8 cellular contexts compared by ENCODE assay signal in genomic region chr20:36491901-36492617, GRCh38. TPM values are rescaled to one million over a fixed set of nuclear protein-coding genes. Genes with fewer than 3 reads are reported as not detected.
DNase-seq lines count a peak whose midpoint lies in the region; ATAC-seq and TF ChIP-seq lines count a peak whose summit lies in the region.

No MANE protein-coding gene starts in this region.

- H3K27me3 ChIP-seq in mesendoderm (ENCODE audit: insufficient read depth, low read length, poor library complexity): no peaks in the 10 kb centered on the region

- peak overlapping the region; percentile 53 for H3K9ac ChIP-seq in mesendoderm (ENCODE audit: low read length)

- no peak overlapping the region for H3K4ac ChIP-seq in mesendoderm (ENCODE audit: low read depth, low read length)

- peak overlapping the region; percentile 69 for H3K56ac ChIP-seq in mesendoderm (ENCODE audit: low read length)

- peaks cover 27% of the 10 kb centered on the region for H3K4me1 Mint-ChIP-seq in activated naive CD8-positive, alpha-beta T cell treated with anti-CD3 and anti-CD28 coated beads, Interleukin-2, amount 50 U/mL, for 24 hours

- H2BK15ac ChIP-seq in mesendoderm (replicated peaks; ENCODE audit: low read depth): no peak overlapping the region

- no peaks in the 10 kb centered on the region for H3K9me3 Mint-ChIP-seq in activated naive CD8-positive, alpha-beta T cell treated with anti-CD3 and anti-CD28 coated beads, Interleukin-2, amount 50 U/mL, for 24 hours

- TF ChIP-seq POLR2A in GM18505 (IDR thresholded peaks at IDR 0.05; ENCODE audit: borderline replicate concordance, extremely low read depth, insufficient read depth, insufficient read length): peak; percentile 25

- H3K23ac ChIP-seq in mesendoderm (ENCODE audit: low read length): no peak overlapping the region

- H3K4me2 ChIP-seq in mesendoderm (ENCODE audit: low read length): no peak overlapping the region

- no peak overlapping the region for H2BK120ac ChIP-seq in mesendoderm (ENCODE audit: low read depth, low read length)

- H3K4me1 ChIP-seq in mesendoderm (ENCODE audit: control insufficient read depth, low read depth, low read length): peaks cover 13% of the 10 kb centered on the region

- H2BK5ac ChIP-seq in mesendoderm (ENCODE audit: low read length): no peak overlapping the region

- peaks cover 2% of the 10 kb centered on the region for H3K36me3 ChIP-seq in mesendoderm (ENCODE audit: control insufficient read depth, insufficient read depth, low read length)

- no peak overlapping the region for H3K27ac ChIP-seq in mesendoderm (ENCODE audit: low read depth, low read length)

- no peak overlapping the region for H3K18ac ChIP-seq in mesendoderm (ENCODE audit: low read length)

- H3K27me3 Mint-ChIP-seq in activated naive CD8-positive, alpha-beta T cell treated with anti-CD3 and anti-CD28 coated beads, Interleukin-2, amount 50 U/mL, for 24 hours: no peaks in the 10 kb centered on the region

- no peak overlapping the region for H4K8ac ChIP-seq in mesendoderm (ENCODE audit: low read depth, low read length)

- no peak overlapping the region for H3K4me3 ChIP-seq in mesendoderm (ENCODE audit: low read length)

- H3K27ac Mint-ChIP-seq in activated naive CD8-positive, alpha-beta T cell treated with anti-CD3 and anti-CD28 coated beads, Interleukin-2, amount 50 U/mL, for 24 hours: peak overlapping the region; percentile 76

- peaks cover 26% of the 10 kb centered on the region for H3K79me1 ChIP-seq in mesendoderm (ENCODE audit: low read length)

- DNase-seq in SKM-1 (lab: John Stamatoyannopoulos, UW; ENCODE audit: unreplicated experiment) (peak; percentile 83), mesendoderm (peak; percentile 66), H4 (ENCODE audit: low spot score) (no peak), DMS53 treated with DMSO at 0.1 percent for 48 hours (lab: John Stamatoyannopoulos, UW; ENCODE audit: unreplicated experiment) (no peak), Ammon's horn (ENCODE audit: low spot score) (no peak)
- DNase-seq in activated naive CD8-positive, alpha-beta T cell treated with anti-CD3 and anti-CD28 coated beads, Interleukin-2, amount 50 U/mL, for 24 hours: peak; percentile 60
- peak in 5 of 6 experiments; percentile 6 to 70 (median 55) for DNase-seq in stimulated activated naive CD4-positive, alpha-beta T cell (lab: John Stamatoyannopoulos, UW)

- H3K79me2 ChIP-seq in mesendoderm (ENCODE audit: control insufficient read depth, insufficient read depth, low read length): peaks cover 6% of the 10 kb centered on the region

- WGBS in mesendoderm (ENCODE audit: extremely low coverage, insufficient coverage, low lambda C conversion rate): no CpG with 5 or more reads among the region's 8 CpGs

- H4K5ac ChIP-seq in mesendoderm (ENCODE audit: low read length): no peak overlapping the region

- H3K36me3 Mint-ChIP-seq in activated naive CD8-positive, alpha-beta T cell treated with anti-CD3 and anti-CD28 coated beads, Interleukin-2, amount 50 U/mL, for 24 hours (ENCODE audit: low read depth): no peaks in the 10 kb centered on the region

- H2AK5ac ChIP-seq in mesendoderm (ENCODE audit: low read length): no peak overlapping the region

- H3K4me3 Mint-ChIP-seq in activated naive CD8-positive, alpha-beta T cell treated with anti-CD3 and anti-CD28 coated beads, Interleukin-2, amount 50 U/mL, for 24 hours: peak overlapping the region; percentile 33

- ATAC-seq in GM18505 (IDR thresholded peaks at IDR 0.05; ENCODE audit: unreplicated experiment): no peak
- ATAC-seq in activated naive CD8-positive, alpha-beta T cell treated with anti-CD3 and anti-CD28 coated beads, Interleukin-2, amount 50 U/mL, for 24 hours: peak; percentile 90

RNA-seq across cellular contexts. Expression of gene MYL9, which starts 49.3 kb away (rescaled TPM):
- 265 TPM for polyA plus RNA-seq in mesendoderm (2013, experiment 1 of 2)
- polyA plus RNA-seq in mesendoderm (2013, experiment 2 of 2): 287 TPM
- not detected in 2 replicates for total RNA-seq in H4 (2014; rRNA removed; shearing (Covaris generic))

Comparison
In these comparisons a context has a peak if more than half of its experiments do, and no peak if none do; other contexts are left out.
1. DNase-seq: peak in SKM-1 (single experiment), activated naive CD8-positive, alpha-beta T cell treated with anti-CD3 and anti-CD28 coated beads, Interleukin-2, amount 50 U/mL, for 24 hours (single experiment), mesendoderm (single experiment) and stimulated activated naive CD4-positive, alpha-beta T cell (5 of 6); none in H4 (single experiment), DMS53 treated with DMSO at 0.1 percent for 48 hours (single experiment) and Ammon's horn (single experiment).